9 cellular contexts compared by ENCODE assay signal in genomic region chr11:1899686-1900085, GRCh38. TPM values are rescaled to one million over a fixed set of nuclear protein-coding genes. Genes with fewer than 3 reads are reported as not detected.
"Had no signal": no experiment of that assay in that cellular context is flagged by ENCODE, and none has a peak within 500 bp of the region (broad histone marks: within the 10 kb centered on the region; RNA-seq: fewer than 3 reads in every experiment).

No MANE protein-coding gene starts in this region.

- DNase-seq: GDM1, GF-D8 had no signal

- FAIRE-seq: G401.6, GM12878, GM12891, GM12892, GM18507, GM19239 had no signal

- H3K4me3 ChIP-seq: GM12878 had no signal

- ATAC-seq: GM12878 had no signal

RNA-seq across cellular contexts. Expression of gene PRR33, which starts 8.0 kb away (rescaled TPM):
- total RNA-seq: G401, GM12878 had no signal

RNA-seq across cellular contexts. Expression of gene TNNT3, which starts 19.8 kb away (rescaled TPM):
- total RNA-seq: G401, GM12878 had no signal
